Comparison of ENCODE assay signal across 24 cellular contexts in genomic region chr1:1415751-1416150, GRCh38. TPM values are rescaled to one million over a fixed set of nuclear protein-coding genes. Genes with fewer than 3 reads are reported as not detected.
A peak's percentile ranks its signal among the peaks of the same experiment; 100 is the strongest.
DNase-seq lines count a peak whose midpoint lies in the region; ATAC-seq, FAIRE-seq and TF ChIP-seq lines count a peak whose summit lies in the region.
"Had no signal": no experiment of that assay in that cellular context is flagged by ENCODE, and none has a peak within 500 bp of the region (broad histone marks: within the 10 kb centered on the region; RNA-seq: fewer than 3 reads in every experiment).

No MANE protein-coding gene starts in this region.

- no peak for TF ChIP-seq CTCF in bronchial epithelial cell (IDR thresholded peaks at IDR 0.05; ENCODE audit: insufficient read depth, low read length, severe bottlenecking)

- H3K9me3 ChIP-seq in neuronal stem cell (replicated peaks in 1 of 2; ENCODE audit: control insufficient read depth in 2 of 2, insufficient read depth in 1 of 2, low read depth in 1 of 2, low read length in 2 of 2) = no peaks in the 10 kb centered on the region
- H3K9me3 ChIP-seq: A549 had no signal

- H2AFZ ChIP-seq in neuronal stem cell (ENCODE audit: low read length) = no peak overlapping the region

- no peak for ATAC-seq in HG02981 (IDR thresholded peaks at IDR 0.05; ENCODE audit: unreplicated experiment)
- ATAC-seq: A549, Right ventricle myocardium inferior had no signal

- H3K27me3 ChIP-seq in H7 (ENCODE audit: control insufficient read depth, insufficient read depth, low read length) (no peaks in the 10 kb centered on the region), bronchial epithelial cell (ENCODE audit: control insufficient read depth, insufficient read depth, low read length) (no peaks in the 10 kb centered on the region), neuronal stem cell (ENCODE audit: control insufficient read depth in 3 of 3, insufficient read depth in 3 of 3, low read depth in 1 of 3, low read length in 3 of 3) (peaks cover 0 to 3% (median 0%) of the 10 kb centered on the region in 3 experiments)

- H3K36me3 ChIP-seq in H7 (replicated peaks; ENCODE audit: control insufficient read depth, insufficient read depth, low read length) = no peaks in the 10 kb centered on the region
- H3K36me3 ChIP-seq in bronchial epithelial cell (ENCODE audit: control insufficient read depth, insufficient read depth, low read length) = no peaks in the 10 kb centered on the region
- H3K36me3 ChIP-seq in neuronal stem cell (replicated peaks in 1 of 2; ENCODE audit: control insufficient read depth in 2 of 2, insufficient read depth in 2 of 2, low read length in 2 of 2) = no peaks in the 10 kb centered on the region

- no peak overlapping the region for H3K4ac ChIP-seq in neuronal stem cell (ENCODE audit: low read length)

- no peak overlapping the region for H4K91ac ChIP-seq in neuronal stem cell (ENCODE audit: low read depth, low read length, poor library complexity)

- no peak overlapping the region for H3K4me2 ChIP-seq in neuronal stem cell (ENCODE audit: insufficient read depth, low read length, poor library complexity, severe bottlenecking)
- H3K4me2 ChIP-seq: A549 had no signal

- peak; percentile 93 for FAIRE-seq in bronchial epithelial cell (lab: Jason Lieb, UNC)
- FAIRE-seq: A549, H54, RCC 7860 had no signal

- H2BK5ac ChIP-seq in neuronal stem cell (ENCODE audit: low read length) = no peak overlapping the region

- H3K79me1 ChIP-seq in neuronal stem cell (ENCODE audit: low read depth, low read length) = peaks cover 2% of the 10 kb centered on the region

- H3K14ac ChIP-seq in neuronal stem cell (ENCODE audit: low read length) = no peak overlapping the region

- no peak overlapping the region for H3K18ac ChIP-seq in neuronal stem cell (ENCODE audit: low read length)

- no peak overlapping the region for H3K9ac ChIP-seq in neuronal stem cell (ENCODE audit: low read depth, low read length, poor library complexity)

- H3K4me3 ChIP-seq in H7 (ENCODE audit: insufficient read depth, low read depth, low read length) = no peak overlapping the region
- no peak overlapping the region for H3K4me3 ChIP-seq in bronchial epithelial cell (ENCODE audit: low read depth, low read length)
- H3K4me3 ChIP-seq in neuronal stem cell (ENCODE audit: low read length in 2 of 2) = no peak overlapping the region
- H3K4me3 ChIP-seq: A549 had no signal

- no peak overlapping the region for H2BK120ac ChIP-seq in neuronal stem cell (ENCODE audit: low read depth, low read length)

- peaks cover 4 to 20% of the 10 kb centered on the region in 2 donors for H3K4me1 ChIP-seq in neuronal stem cell (ENCODE audit: control insufficient read depth in 2 of 2, insufficient read depth in 1 of 2, low read depth in 1 of 2, low read length in 2 of 2)
- H3K4me1 ChIP-seq: A549 had no signal

- no CpG with 5 or more reads among the region's 13 CpGs for WGBS in neuronal stem cell (ENCODE audit: extremely low coverage in 2 of 2, insufficient read length in 2 of 2, insufficient replicate concordance in 1 of 2), 2 donors

- H4K8ac ChIP-seq in neuronal stem cell (ENCODE audit: low read depth, low read length) = no peak overlapping the region

- peak overlapping the region; percentile 34 for H3K23ac ChIP-seq in neuronal stem cell (ENCODE audit: low read depth, low read length, poor library complexity)

- no peak overlapping the region for H3K27ac ChIP-seq in neuronal stem cell (replicated peaks; ENCODE audit: low read length)
- H3K27ac ChIP-seq: A549 had no signal

- no peak overlapping the region for H2BK15ac ChIP-seq in neuronal stem cell (ENCODE audit: low read length)

- no peak overlapping the region for H2BK12ac ChIP-seq in neuronal stem cell (ENCODE audit: low read length)

- no peak overlapping the region for H2AK5ac ChIP-seq in neuronal stem cell (ENCODE audit: low read depth, low read length)

- peak; percentile 50 for DNase-seq in ELF-1 (ENCODE audit: low read depth, low spot score)
- DNase-seq in H7 = peak; percentile 28
- DNase-seq in bronchial epithelial cell (ENCODE audit: low read depth) = no peak
- no peak for DNase-seq in neuronal stem cell (ENCODE audit: low spot score)
- DNase-seq in stimulated activated naive CD4-positive, alpha-beta T cell treated with Interleukin-2 at 50 U/mL for 16 hours (lab: John Stamatoyannopoulos, UW) = no peak
- DNase-seq in NCI-H774 (lab: John Stamatoyannopoulos, UW) = no peak
- DNase-seq in T-helper 1 cell = no peak
- DNase-seq: GDM1, KG1, NCI-H1105, NCI-H146, NCI-H226, NCI-H510A treated with DMSO at 0.1 percent for 48 hours, NCI-H748 treated with DMSO at 0.1 percent for 48 hours had no signal

RNA-seq across cellular contexts. Expression of gene ANKRD65, which starts 5.3 kb away (rescaled TPM):
- 0.67 TPM in 1 of 2 replicates, not detected in the other for total RNA-seq in H7 (2014; rRNA removed; shearing (Covaris generic))
- total RNA-seq in bronchial epithelial cell = 5.3 and 7.9 TPM in 2 replicates
- 2.0 TPM for polyA plus RNA-seq in neuronal stem cell (2013, experiment 1 of 2)
- polyA plus RNA-seq in neuronal stem cell (2013, experiment 2 of 2) = 2.0 TPM
- total RNA-seq: B cell, Daoy, OCI-LY7, SK-MEL-5 had no signal
- polyA plus RNA-seq: CD14-positive monocyte had no signal

RNA-seq across cellular contexts. Expression of gene MRPL20, which starts 8.7 kb away (rescaled TPM):
- total RNA-seq in H7 (2014; rRNA removed; shearing (Covaris generic)) = 184 and 267 TPM in 2 replicates
- 46.3 and 50.4 TPM in 2 replicates for total RNA-seq in bronchial epithelial cell
- 132 TPM for polyA plus RNA-seq in neuronal stem cell (2013, experiment 1 of 2)
- polyA plus RNA-seq in neuronal stem cell (2013, experiment 2 of 2) = 135 TPM

RNA-seq across cellular contexts. Expression of gene CCNL2, which starts 16.6 kb away (rescaled TPM):
- total RNA-seq in H7 (2014; rRNA removed; shearing (Covaris generic)) = 147 and 200 TPM in 2 replicates
- total RNA-seq in bronchial epithelial cell = 119 and 134 TPM in 2 replicates
- 91.8 TPM for polyA plus RNA-seq in neuronal stem cell (2013, experiment 1 of 2)
- polyA plus RNA-seq in neuronal stem cell (2013, experiment 2 of 2) = 90.5 TPM

RNA-seq across cellular contexts. Expression of gene VWA1, which starts 19.7 kb away (rescaled TPM):
- total RNA-seq in H7 (2014; rRNA removed; shearing (Covaris generic)) = 32.1 and 37.1 TPM in 2 replicates
- total RNA-seq in bronchial epithelial cell = 5.0 and 7.9 TPM in 2 replicates
- polyA plus RNA-seq in neuronal stem cell (2013, experiment 1 of 2) = 5.0 TPM
- polyA plus RNA-seq in neuronal stem cell (2013, experiment 2 of 2) = 4.8 TPM
- total RNA-seq: B cell, OCI-LY7 had no signal
- polyA plus RNA-seq: CD14-positive monocyte had no signal

RNA-seq across cellular contexts. Expression of gene ATAD3C, which starts 33.7 kb away (rescaled TPM):
- total RNA-seq in H7 (2014; rRNA removed; shearing (Covaris generic)) = 0.14 and 0.74 TPM in 2 replicates
- total RNA-seq in bronchial epithelial cell = 0.26 and 0.77 TPM in 2 replicates
- polyA plus RNA-seq in neuronal stem cell (2013, experiment 1 of 2) = 0.45 TPM
- 0.42 TPM for polyA plus RNA-seq in neuronal stem cell (2013, experiment 2 of 2)
- polyA plus RNA-seq: A549, CD14-positive monocyte had no signal

Comparison
In these comparisons a context has a peak if more than half of its experiments do, and no peak if none do; other contexts are left out.
1. DNase-seq: peak in ELF-1 (single experiment) and H7 (single experiment); none in bronchial epithelial cell (single experiment), neuronal stem cell (single experiment), stimulated activated naive CD4-positive, alpha-beta T cell treated with Interleukin-2 at 50 U/mL for 16 hours (single experiment), NCI-H774 (single experiment) and T-helper 1 cell (0 of 5).